In the genomic region with DNA sequence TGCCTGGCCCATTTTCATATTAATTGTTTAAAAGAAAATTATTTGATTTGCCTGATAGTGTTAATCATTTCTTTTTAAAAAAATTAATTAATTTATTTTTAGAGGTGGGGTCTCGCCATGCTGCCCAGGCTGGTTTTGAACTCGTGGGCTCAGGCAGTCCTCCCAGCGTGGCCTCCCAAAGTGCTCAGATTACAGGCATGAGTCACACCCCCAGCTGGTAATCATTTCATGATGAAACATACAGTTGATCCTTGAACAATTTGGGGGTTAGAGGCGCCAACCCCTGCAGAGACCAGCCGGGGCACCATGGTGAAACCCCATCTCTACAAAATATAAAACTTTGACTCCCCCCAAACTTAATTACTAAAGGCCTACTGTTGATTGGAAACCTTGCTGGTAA, we compare ENCODE assay signal across 17 cellular contexts. TPM values are rescaled to one million over a fixed set of nuclear protein-coding genes. Genes with fewer than 3 reads are reported as not detected.
A peak's percentile ranks its signal among the peaks of the same experiment; 100 is the strongest.
DNase-seq lines count a peak whose midpoint lies in the region; ATAC-seq, FAIRE-seq and TF ChIP-seq lines count a peak whose summit lies in the region.
"Had no signal": no experiment of that assay in that cellular context is flagged by ENCODE, and none has a peak within 500 bp of the region (broad histone marks: within the 10 kb centered on the region; RNA-seq: fewer than 3 reads in every experiment).

No MANE protein-coding gene starts in this region.

- H3K27me3 ChIP-seq in SK-N-SH (ENCODE audit: insufficient read depth) (no peaks in the 10 kb centered on the region), RWPE2 (ENCODE audit: insufficient read depth, poor library complexity, severe bottlenecking) (no peaks in the 10 kb centered on the region)

- H3K4me2 ChIP-seq in SK-N-SH, result no peak overlapping the region

- WGBS in SK-N-SH (ENCODE audit: low lambda C conversion rate), result 88% methylated on average over 5 of the region's 5 CpGs

- no peaks in the 10 kb centered on the region for H3K9me3 ChIP-seq in SK-N-SH
- no peaks in the 10 kb centered on the region for H3K9me3 ChIP-seq in RWPE2 (ENCODE audit: severe bottlenecking)

- FAIRE-seq in H54 (lab: Jason Lieb, UNC), result peak; percentile 27
- FAIRE-seq: HTR-8/SVneo, K562 had no signal

- ATAC-seq in SK-N-SH treated with all-trans-retinoic acid at 6 μM for 48 hours (no peak), RWPE2 (ENCODE audit: low read depth) (no peak), GM19328 (IDR thresholded peaks at IDR 0.05; ENCODE audit: unreplicated experiment) (no peak)
- ATAC-seq: K562, PC-3 had no signal

- no peak overlapping the region for H3K9ac ChIP-seq in SK-N-SH

- H3K9me2 ChIP-seq in SK-N-SH, result no peaks in the 10 kb centered on the region

- no peak for TF ChIP-seq RAD21 in SK-N-SH (IDR thresholded peaks at IDR 0.05; ENCODE audit: low read length)

- no peak for TF ChIP-seq EP300 in SK-N-SH (IDR thresholded peaks at IDR 0.05; ENCODE audit: borderline replicate concordance in 1 of 2, low read depth in 1 of 2, low read length in 1 of 2)

- no peak for TF ChIP-seq POLR2A in H54 (IDR thresholded peaks at IDR 0.05; ENCODE audit: low read depth, low read length)

- H3K4me1 ChIP-seq in SK-N-SH (ENCODE audit: control insufficient read depth in 1 of 2, insufficient read depth in 2 of 2, low read depth in 1 of 2, low read length in 1 of 2) (no peaks in the 10 kb centered on the region; a peak in 1 of 4 replicates), RWPE2 (ENCODE audit: insufficient read depth, poor library complexity, severe bottlenecking) (peaks cover 16% of the 10 kb centered on the region)

- H3K27ac ChIP-seq in SK-N-SH (ENCODE audit: low read depth in 2 of 2, low read length in 1 of 2) (peak overlapping the region in 1 of 2 experiments; percentile 56; a peak in 1 of 4 replicates), RWPE2 (ENCODE audit: poor library complexity, severe bottlenecking) (peak overlapping the region; percentile 60)
- H3K27ac ChIP-seq: 22Rv1 had no signal

- peaks cover 17% of the 10 kb centered on the region; the same call in 1 of the 2 replicates for H3K79me2 ChIP-seq in SK-N-SH (ENCODE audit: insufficient read depth)

- CTCF ChIA-PET in SK-N-SH (lab: Yijun Ruan, JAX), result interaction anchor here (1.2 kb wide), 1 partner anchor 16 kb away, joined by 3 read pairs; no protein-coding TSS in a partner anchor

- no peak overlapping the region for H2AFZ ChIP-seq in SK-N-SH (ENCODE audit: low read depth)

- DNase-seq in SK-N-SH, result no peak
- DNase-seq in H54 (ENCODE audit: insufficient read length, low spot score), result no peak
- no peak for DNase-seq in RWPE2 (ENCODE audit: low spot score)
- peak; percentile 59 for DNase-seq in fibroblast of mammary gland (ENCODE audit: low read depth)
- no peak for DNase-seq in DMS 273 (lab: John Stamatoyannopoulos, UW; ENCODE audit: unreplicated experiment)
- no peak for DNase-seq in globus pallidus (ENCODE audit: low spot score)
- DNase-seq: C1 segment of cervical spinal cord, DMS153, NCI-H1105, NCI-H187, PC-3, SHP77 had no signal

- no peak for TF ChIP-seq CTCF in SK-N-SH (IDR thresholded peaks at IDR 0.05)
- TF ChIP-seq CTCF in RWPE2 (IDR thresholded peaks at IDR 0.05; ENCODE audit: poor library complexity, severe bottlenecking), result no peak
- TF ChIP-seq CTCF in fibroblast of mammary gland (conservative IDR thresholded peaks at IDR 0.05; ENCODE audit: control insufficient read depth, insufficient read depth, low read depth, low read length), result no peak

- no peaks in the 10 kb centered on the region for H4K20me1 ChIP-seq in SK-N-SH (ENCODE audit: insufficient read depth)

- POLR2A ChIA-PET in SK-N-SH (lab: Yijun Ruan, JAX), result no interaction called here

- H3K4me3 ChIP-seq in SK-N-SH (ENCODE audit: low read depth in 2 of 2, low read length in 1 of 2) (no peak overlapping the region), RWPE2 (ENCODE audit: severe bottlenecking) (no peak overlapping the region), fibroblast of mammary gland (ENCODE audit: control insufficient read depth, low read depth, low read length) (no peak overlapping the region)
- H3K4me3 ChIP-seq: K562 had no signal

- peaks cover 45% of the 10 kb centered on the region for H3F3A ChIP-seq in SK-N-SH (replicated peaks; ENCODE audit: insufficient read depth)

- peaks cover 85 to 92% of the 10 kb centered on the region in 2 experiments for H3K36me3 ChIP-seq in SK-N-SH (replicated peaks in 1 of 2; ENCODE audit: control insufficient read depth in 1 of 2, insufficient read depth in 2 of 2, low read length in 1 of 2)
- peaks cover 96% of the 10 kb centered on the region for H3K36me3 ChIP-seq in RWPE2 (ENCODE audit: low read depth)

TF ChIP-seq in SK-N-SH, 30 proteins besides CTCF, POLR2A, EP300 and RAD21:
- TF ChIP-seq FOSL2 (IDR thresholded peaks at IDR 0.05; ENCODE audit: borderline replicate concordance, low read depth), result peak; percentile 45; the same call in 1 of the 2 replicates
- peak; percentile 33; the same call in 1 of the 2 replicates for TF ChIP-seq JUND (IDR thresholded peaks at IDR 0.05)
- TF ChIP-seq TEAD4 (IDR thresholded peaks at IDR 0.05; ENCODE audit: borderline replicate concordance, insufficient read depth), result no peak
- TF ChIP-seq TCF12 (IDR thresholded peaks at IDR 0.05), result peak; percentile 10; the same call in 1 of the 2 replicates

TF ChIP-seq in SK-N-SH treated with all-trans-retinoic acid at 6 μM for 48 hours, 23 proteins besides CTCF, POLR2A, EP300 and RAD21 (continues in another document):
- no peak for TF ChIP-seq ZNF8 (CRISPR knock-in tag; IDR thresholded peaks at IDR 0.05)
- TF ChIP-seq, protein P1, sequence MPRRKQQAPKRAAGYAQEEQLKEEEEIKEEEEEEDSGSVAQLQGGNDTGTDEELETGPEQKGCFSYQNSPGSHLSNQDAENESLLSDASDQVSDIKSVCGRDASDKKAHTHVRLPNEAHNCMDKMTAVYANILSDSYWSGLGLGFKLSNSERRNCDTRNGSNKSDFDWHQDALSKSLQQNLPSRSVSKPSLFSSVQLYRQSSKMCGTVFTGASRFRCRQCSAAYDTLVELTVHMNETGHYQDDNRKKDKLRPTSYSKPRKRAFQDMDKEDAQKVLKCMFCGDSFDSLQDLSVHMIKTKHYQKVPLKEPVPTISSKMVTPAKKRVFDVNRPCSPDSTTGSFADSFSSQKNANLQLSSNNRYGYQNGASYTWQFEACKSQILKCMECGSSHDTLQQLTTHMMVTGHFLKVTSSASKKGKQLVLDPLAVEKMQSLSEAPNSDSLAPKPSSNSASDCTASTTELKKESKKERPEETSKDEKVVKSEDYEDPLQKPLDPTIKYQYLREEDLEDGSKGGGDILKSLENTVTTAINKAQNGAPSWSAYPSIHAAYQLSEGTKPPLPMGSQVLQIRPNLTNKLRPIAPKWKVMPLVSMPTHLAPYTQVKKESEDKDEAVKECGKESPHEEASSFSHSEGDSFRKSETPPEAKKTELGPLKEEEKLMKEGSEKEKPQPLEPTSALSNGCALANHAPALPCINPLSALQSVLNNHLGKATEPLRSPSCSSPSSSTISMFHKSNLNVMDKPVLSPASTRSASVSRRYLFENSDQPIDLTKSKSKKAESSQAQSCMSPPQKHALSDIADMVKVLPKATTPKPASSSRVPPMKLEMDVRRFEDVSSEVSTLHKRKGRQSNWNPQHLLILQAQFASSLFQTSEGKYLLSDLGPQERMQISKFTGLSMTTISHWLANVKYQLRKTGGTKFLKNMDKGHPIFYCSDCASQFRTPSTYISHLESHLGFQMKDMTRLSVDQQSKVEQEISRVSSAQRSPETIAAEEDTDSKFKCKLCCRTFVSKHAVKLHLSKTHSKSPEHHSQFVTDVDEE (CRISPR knock-in tag; IDR thresholded peaks at IDR 0.05), result no peak
- no peak for TF ChIP-seq RARB (CRISPR knock-in tag; IDR thresholded peaks at IDR 0.05)
- TF ChIP-seq, protein P2, sequence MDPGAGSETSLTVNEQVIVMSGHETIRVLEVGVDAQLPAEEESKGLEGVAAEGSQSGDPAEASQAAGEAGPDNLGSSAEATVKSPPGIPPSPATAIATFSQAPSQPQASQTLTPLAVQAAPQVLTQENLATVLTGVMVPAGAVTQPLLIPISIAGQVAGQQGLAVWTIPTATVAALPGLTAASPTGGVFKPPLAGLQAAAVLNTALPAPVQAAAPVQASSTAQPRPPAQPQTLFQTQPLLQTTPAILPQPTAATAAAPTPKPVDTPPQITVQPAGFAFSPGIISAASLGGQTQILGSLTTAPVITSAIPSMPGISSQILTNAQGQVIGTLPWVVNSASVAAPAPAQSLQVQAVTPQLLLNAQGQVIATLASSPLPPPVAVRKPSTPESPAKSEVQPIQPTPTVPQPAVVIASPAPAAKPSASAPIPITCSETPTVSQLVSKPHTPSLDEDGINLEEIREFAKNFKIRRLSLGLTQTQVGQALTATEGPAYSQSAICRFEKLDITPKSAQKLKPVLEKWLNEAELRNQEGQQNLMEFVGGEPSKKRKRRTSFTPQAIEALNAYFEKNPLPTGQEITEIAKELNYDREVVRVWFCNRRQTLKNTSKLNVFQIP (CRISPR knock-in tag; IDR thresholded peaks at IDR 0.05; ENCODE audit: borderline replicate concordance, low read depth), result no peak
- TF ChIP-seq, protein P3, sequence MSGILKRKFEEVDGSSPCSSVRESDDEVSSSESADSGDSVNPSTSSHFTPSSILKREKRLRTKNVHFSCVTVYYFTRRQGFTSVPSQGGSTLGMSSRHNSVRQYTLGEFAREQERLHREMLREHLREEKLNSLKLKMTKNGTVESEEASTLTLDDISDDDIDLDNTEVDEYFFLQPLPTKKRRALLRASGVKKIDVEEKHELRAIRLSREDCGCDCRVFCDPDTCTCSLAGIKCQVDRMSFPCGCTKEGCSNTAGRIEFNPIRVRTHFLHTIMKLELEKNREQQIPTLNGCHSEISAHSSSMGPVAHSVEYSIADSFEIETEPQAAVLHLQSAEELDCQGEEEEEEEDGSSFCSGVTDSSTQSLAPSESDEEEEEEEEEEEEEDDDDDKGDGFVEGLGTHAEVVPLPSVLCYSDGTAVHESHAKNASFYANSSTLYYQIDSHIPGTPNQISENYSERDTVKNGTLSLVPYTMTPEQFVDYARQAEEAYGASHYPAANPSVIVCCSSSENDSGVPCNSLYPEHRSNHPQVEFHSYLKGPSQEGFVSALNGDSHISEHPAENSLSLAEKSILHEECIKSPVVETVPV (CRISPR knock-in tag; IDR thresholded peaks at IDR 0.05), result no peak

RNA-seq across cellular contexts. Expression of a gene that starts 7.9 kb away (rescaled TPM):
- polyA plus RNA-seq in SK-N-SH (2012; rRNA removed), result 74.0 and 92.8 TPM in 2 replicates
- 97.6 and 100 TPM in 2 replicates for polyA plus RNA-seq in SK-N-SH (2012; cell fraction: cytosol; rRNA removed)
- 56.0 and 77.7 TPM in 2 replicates for polyA plus RNA-seq in SK-N-SH (2012; cell fraction: nucleus; rRNA removed)

RNA-seq across cellular contexts. Expression of a gene that starts 8.0 kb away (rescaled TPM):
- polyA plus RNA-seq in SK-N-SH (2012; rRNA removed), result 2.3 and 2.7 TPM in 2 replicates
- polyA plus RNA-seq in SK-N-SH (2012; cell fraction: cytosol; rRNA removed), result 2.5 and 2.8 TPM in 2 replicates
- polyA plus RNA-seq in SK-N-SH (2012; cell fraction: nucleus; rRNA removed), result 2.8 and 3.3 TPM in 2 replicates

RNA-seq across cellular contexts. Expression of a gene that starts 26.6 kb away (rescaled TPM):
- 49.7 and 69.3 TPM in 2 replicates for polyA plus RNA-seq in SK-N-SH (2012; rRNA removed)
- polyA plus RNA-seq in SK-N-SH (2012; cell fraction: cytosol; rRNA removed), result 28.3 and 33.5 TPM in 2 replicates
- 135 and 184 TPM in 2 replicates for polyA plus RNA-seq in SK-N-SH (2012; cell fraction: nucleus; rRNA removed)

RNA-seq across cellular contexts. Expression of a gene that starts 26.9 kb away (rescaled TPM):
- 9.4 and 9.8 TPM in 2 replicates for polyA plus RNA-seq in SK-N-SH (2012; rRNA removed)
- polyA plus RNA-seq in SK-N-SH (2012; cell fraction: cytosol; rRNA removed), result 10.6 and 13.9 TPM in 2 replicates
- 8.7 and 11.4 TPM in 2 replicates for polyA plus RNA-seq in SK-N-SH (2012; cell fraction: nucleus; rRNA removed)

RNA-seq across cellular contexts. Expression of a gene that starts 53.9 kb away (rescaled TPM):
- polyA plus RNA-seq in SK-N-SH (2012; rRNA removed), result 22.3 and 36.5 TPM in 2 replicates
- polyA plus RNA-seq in SK-N-SH (2012; cell fraction: cytosol; rRNA removed), result 26.9 and 29.5 TPM in 2 replicates
- 87.7 and 112 TPM in 2 replicates for polyA plus RNA-seq in SK-N-SH (2012; cell fraction: nucleus; rRNA removed)
